ENCODE assay signal across 8 cellular contexts in the genomic region with DNA sequence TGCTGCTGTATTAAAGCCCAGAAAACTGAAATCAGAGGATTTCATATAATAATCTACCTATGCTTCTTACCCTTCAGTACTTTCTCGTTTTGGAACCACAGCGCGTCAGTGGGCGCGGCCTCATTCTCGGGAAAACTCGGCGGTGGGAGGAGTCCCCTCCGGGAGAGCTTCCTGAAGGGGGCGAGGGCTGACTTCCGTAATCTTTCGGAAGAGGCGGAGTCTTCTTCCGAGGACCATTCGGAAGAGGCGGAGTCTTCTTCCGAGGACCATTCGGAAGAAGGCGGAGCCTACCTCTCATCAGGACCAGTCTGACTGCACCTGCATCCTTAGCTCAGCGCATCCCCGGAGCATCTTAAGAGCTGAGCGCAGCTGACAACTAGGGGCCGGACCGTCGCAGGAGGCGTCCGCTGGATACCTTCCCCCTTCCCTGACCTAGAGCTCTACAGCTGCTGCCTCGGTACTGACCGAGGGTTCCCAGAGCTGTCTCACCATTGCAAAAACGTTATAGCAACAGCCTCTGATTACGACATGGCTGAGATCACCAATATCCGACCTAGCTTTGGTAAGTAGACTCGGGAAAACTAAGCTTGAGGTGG.
DNase-seq lines count a peak whose midpoint lies in the region; ATAC-seq and TF ChIP-seq lines count a peak whose summit lies in the region.

SYT11 (plus strand) TSS at position 334 of the 596 bp plus-strand sequence; CDS start at position 529, 195 bp downstream.

- H3K27ac ChIP-seq in C4-2B: peak within 1 kb of the TSS; percentile 9; the same call in 1 of the 2 replicates

- intact Hi-C loops in dendritic cell treated with granulocyte-macrophage colony-stimulating factor and Interleukin-4, amounts not matched to agents 40 ng/mL and 50 ng/mL, for 4 days (cut with micrococcal nuclease): loop anchor here (2.0 to 10.0 kb wide), 2 partner anchors 51 to 585 kb away; partner anchors contain the start of genes CLK2, HCN3 and RIT1

- no peak for TF ChIP-seq CTCF in C4-2B (conservative IDR thresholded peaks at IDR 0.05)

- ATAC-seq in GM19438 (IDR thresholded peaks at IDR 0.05; ENCODE audit: low read depth, unreplicated experiment) (peak; percentile 54), HG03571 (IDR thresholded peaks at IDR 0.05; ENCODE audit: unreplicated experiment) (peak; percentile 56)

- peak within 1 kb of the TSS; percentile 75 for H3K4me3 Mint-ChIP-seq in dendritic cell treated with granulocyte-macrophage colony-stimulating factor and Interleukin-4, amounts not matched to agents 40 ng/mL and 50 ng/mL, for 4 days

- H3K27me3 Mint-ChIP-seq in dendritic cell treated with granulocyte-macrophage colony-stimulating factor and Interleukin-4, amounts not matched to agents 40 ng/mL and 50 ng/mL, for 4 days: no peaks in the 10 kb centered on the region

- peaks cover 19% of the 10 kb centered on the region for H3K36me3 Mint-ChIP-seq in dendritic cell treated with granulocyte-macrophage colony-stimulating factor and Interleukin-4, amounts not matched to agents 40 ng/mL and 50 ng/mL, for 4 days (ENCODE audit: low read depth)

- DNase-seq in NCI-H82 treated with DMSO at 0.1 percent for 48 hours (lab: John Stamatoyannopoulos, UW; ENCODE audit: unreplicated experiment): peak; percentile 97
- DNase-seq in activated CD4-positive, alpha-beta T cell treated with anti-CD3 and anti-CD28 coated beads, Interleukin-2, amount 50 U/mL, for 48 hours: peak; percentile 98
- DNase-seq in left kidney (ENCODE audit: low read depth, low spot score): peak; percentile 99
- peak; percentile 96 for DNase-seq in stimulated activated CD4-positive, alpha-beta T cell treated with anti-CD3 and anti-CD28 coated beads, Interleukin-1b, Interleukin-23, amount 100 ng/mL, for 48 hours

- H3K27ac Mint-ChIP-seq in dendritic cell treated with granulocyte-macrophage colony-stimulating factor and Interleukin-4, amounts not matched to agents 40 ng/mL and 50 ng/mL, for 4 days: peak within 1 kb of the TSS; percentile 91

- peaks cover 39% of the 10 kb centered on the region for H3K4me1 Mint-ChIP-seq in dendritic cell treated with granulocyte-macrophage colony-stimulating factor and Interleukin-4, amounts not matched to agents 40 ng/mL and 50 ng/mL, for 4 days (ENCODE audit: low read depth)

- H3K9me3 Mint-ChIP-seq in dendritic cell treated with granulocyte-macrophage colony-stimulating factor and Interleukin-4, amounts not matched to agents 40 ng/mL and 50 ng/mL, for 4 days: no peaks in the 10 kb centered on the region

Comparison
In these comparisons a context has a peak if more than half of its experiments do, and no peak if none do; other contexts are left out.
1. Peak in every context shown above with its lines: DNase-seq, ATAC-seq and H3K27ac ChIP-seq.